ENCODE assay signal across 20 cellular contexts in genomic region chr1:101105877-101106276, GRCh38.
A peak's percentile ranks its signal among the peaks of the same experiment; 100 is the strongest.
DNase-seq lines count a peak whose midpoint lies in the region; ATAC-seq and TF ChIP-seq lines count a peak whose summit lies in the region.
"Had no signal": no experiment of that assay in that cellular context is flagged by ENCODE, and none has a peak within 500 bp of the region (broad histone marks: within the 10 kb centered on the region; RNA-seq: fewer than 3 reads in every experiment).

No MANE protein-coding gene starts in this region.

- no peak overlapping the region for H2BK20ac ChIP-seq in IMR-90 (ENCODE audit: low read depth, low read length)

- H2AK5ac ChIP-seq in IMR-90 (ENCODE audit: low read depth, low read length), result no peak overlapping the region

- no peak for TF ChIP-seq EP300 in ovary (IDR thresholded peaks at IDR 0.05)

- H4K5ac ChIP-seq in IMR-90 (ENCODE audit: low read depth, low read length), result no peak overlapping the region

- peak; percentile 7 for DNase-seq in IMR-90
- peak; percentile 19 for DNase-seq in cerebellum (ENCODE audit: low spot score)
- DNase-seq in left lobe of liver (ENCODE audit: low spot score), result no peak
- peak; percentile 19 for DNase-seq in stromal cell of bone marrow (ENCODE audit: low read depth)
- DNase-seq in ovary, result no peak
- DNase-seq: activated CD4-positive, alpha-beta T cell treated with anti-CD3 and anti-CD28 coated beads, Interleukin-2, amount 10 ng/mL, durations not matched to agents 24 days and 14 days; activated naive CD8-positive, alpha-beta T cell treated with anti-CD3 and anti-CD28 coated beads for 36 hours; activated T-cell treated with anti-CD3 and anti-CD28 coated beads for 4 hours; DMS153; effector memory CD4-positive, alpha-beta T cell; left lung; MG63; naive B cell; stimulated activated naive CD4-positive, alpha-beta T cell had no signal

- H2AK9ac ChIP-seq in IMR-90 (replicated peaks; ENCODE audit: low read depth, low read length, poor library complexity), result no peak overlapping the region

- H3K4ac ChIP-seq in IMR-90 (ENCODE audit: low read depth, low read length), result no peak overlapping the region

- no peak for TF ChIP-seq RAD21 in IMR-90 (IDR thresholded peaks at IDR 0.05; ENCODE audit: low read length)

- ATAC-seq in IMR-90 (ENCODE audit: low read depth), result peak; percentile 51
- ATAC-seq in left lobe of liver, result peak; percentile 94
- ATAC-seq in GM18868 (IDR thresholded peaks at IDR 0.05; ENCODE audit: unreplicated experiment), result no peak
- no peak for ATAC-seq in HG03442 (IDR thresholded peaks at IDR 0.05; ENCODE audit: unreplicated experiment)
- ATAC-seq in GM19452 (IDR thresholded peaks at IDR 0.05; ENCODE audit: unreplicated experiment), result no peak
- ATAC-seq: left lung had no signal

- no TSS peak for BruUV-seq in IMR-90 (replicated peaks; lab: Mats Ljungman, UMichigan)

- H3K36me3 ChIP-seq in IMR-90 (ENCODE audit: control insufficient read depth, insufficient read depth, low read length), result no peaks in the 10 kb centered on the region
- no peaks in the 10 kb centered on the region for H3K36me3 ChIP-seq in ovary
- H3K36me3 ChIP-seq: cardiac muscle cell, left lung, MG63, prostate gland had no signal

- H2AFZ ChIP-seq in IMR-90 (replicated peaks; ENCODE audit: low read length, poor library complexity), result no peak overlapping the region

- H3K4me1 ChIP-seq in IMR-90 (ENCODE audit: control insufficient read depth, insufficient read depth, low read length) (peaks cover 3% of the 10 kb centered on the region; the same call in 1 of the 2 replicates), ovary (ENCODE audit: insufficient read depth) (no peaks in the 10 kb centered on the region)
- H3K4me1 ChIP-seq: prostate gland had no signal

- no peak overlapping the region for H4K8ac ChIP-seq in IMR-90 (ENCODE audit: low read depth in 2 of 2, low read length in 2 of 2)

- intact Hi-C loops in IMR-90 (cut with micrococcal nuclease) (no loop called here), ovary (cut with DNase I) (no loop called here)

- H4K20me1 ChIP-seq in IMR-90 (ENCODE audit: insufficient read depth, low read length), result no peaks in the 10 kb centered on the region

- no peak overlapping the region for H3K9ac ChIP-seq in IMR-90 (ENCODE audit: low read depth, low read length)

- no peak overlapping the region for H2BK120ac ChIP-seq in IMR-90 (ENCODE audit: low read depth, low read length)

- H2BK15ac ChIP-seq in IMR-90 (ENCODE audit: low read depth, low read length), result no peak overlapping the region

- CTCF ChIA-PET in IMR-90 (lab: Yijun Ruan, JAX), result no interaction called here

- H3K27me3 ChIP-seq in IMR-90 (ENCODE audit: control insufficient read depth, insufficient read depth, low read length) (no peaks in the 10 kb centered on the region; the same call in 1 of the 2 replicates), ovary (no peaks in the 10 kb centered on the region)
- H3K27me3 ChIP-seq: cardiac muscle cell, left lung, MG63 had no signal

- TF ChIP-seq POLR2A in IMR-90 (IDR thresholded peaks at IDR 0.05; ENCODE audit: low read depth, low read length) (no peak), ovary (IDR thresholded peaks at IDR 0.05) (no peak)

- no peak overlapping the region for H2BK5ac ChIP-seq in IMR-90 (ENCODE audit: low read depth, low read length, poor library complexity, severe bottlenecking)

- H3K79me1 ChIP-seq in IMR-90 (ENCODE audit: low read depth in 1 of 2, low read length in 2 of 2), result no peaks in the 10 kb centered on the region

- in situ Hi-C loops in IMR-90 (cut with MboI; ENCODE audit: low sequenced_read_pairs), result no loop called here

- no peak overlapping the region for H3K18ac ChIP-seq in IMR-90 (ENCODE audit: low read depth, low read length)

- dilution Hi-C loops in IMR-90 (cut with HindIII; ENCODE audit: low sequenced_read_pairs, unreplicated experiment), result no loop called here

- H4K91ac ChIP-seq in IMR-90 (ENCODE audit: insufficient read depth, low read depth, low read length), result no peak overlapping the region

- no peaks in the 10 kb centered on the region for H3K9me1 ChIP-seq in IMR-90 (ENCODE audit: insufficient read depth, low read length)

- no peaks in the 10 kb centered on the region for H3K9me3 ChIP-seq in IMR-90 (ENCODE audit: control insufficient read depth, insufficient read depth, low read length)
- no peaks in the 10 kb centered on the region for H3K9me3 ChIP-seq in ovary
- H3K9me3 ChIP-seq: left lung, MG63, prostate gland had no signal

- H3K4me3 ChIP-seq in IMR-90 (ENCODE audit: insufficient read depth, low read depth, low read length) (no peak overlapping the region), ovary (no peak overlapping the region)
- H3K4me3 ChIP-seq: cardiac muscle cell, left lung, MG63, prostate gland had no signal

- no peak overlapping the region for H3K4me2 ChIP-seq in IMR-90 (ENCODE audit: low read depth, low read length)

- H3K14ac ChIP-seq in IMR-90 (replicated peaks; ENCODE audit: low read depth, low read length), result no peak overlapping the region

- H3K56ac ChIP-seq in IMR-90 (ENCODE audit: extremely low read depth, insufficient read depth, low read length), result no peak overlapping the region

- WGBS in IMR-90 (ENCODE audit: extremely low coverage in 2 of 2, insufficient read length in 1 of 2), 2 experiments, result no CpG with 5 or more reads among the region's 2 CpGs
- WGBS in ovary, 3 donors, result 58 to 71% (median 67%) methylated on average over 2 of the region's 2 CpGs

- TF ChIP-seq CTCF in IMR-90 (conservative IDR thresholded peaks at IDR 0.05; ENCODE audit: low read depth, low read length) (no peak), ovary (IDR thresholded peaks at IDR 0.05) (no peak)

- peak overlapping the region; percentile 79; the same call in 1 of the 2 replicates for H3K23ac ChIP-seq in IMR-90 (ENCODE audit: low read depth, low read length)

- H3K27ac ChIP-seq in IMR-90 (ENCODE audit: insufficient read depth, low read length) (no peak overlapping the region), ovary (no peak overlapping the region)
- H3K27ac ChIP-seq: C4-2B, cardiac muscle cell, left lung, prostate gland had no signal

- POLR2A ChIA-PET in IMR-90 (lab: Charles Lee; ENCODE audit: unreplicated experiment), result no interaction called here

TF ChIP-seq in IMR-90, 13 proteins besides CTCF, POLR2A, EP300 and RAD21:
- TF ChIP-seq BHLHE40 (IDR thresholded peaks at IDR 0.05; ENCODE audit: low read depth, low read length) (no peak), CHD1 (IDR thresholded peaks at IDR 0.05; ENCODE audit: low read depth, low read length) (no peak), SMC3 (IDR thresholded peaks at IDR 0.05; ENCODE audit: low read depth, low read length) (no peak), MAZ (IDR thresholded peaks at IDR 0.05; ENCODE audit: borderline replicate concordance, low read depth, low read length) (no peak), CEBPB (IDR thresholded peaks at IDR 0.05; ENCODE audit: low read depth, low read length) (no peak), RCOR1 (IDR thresholded peaks at IDR 0.05; ENCODE audit: insufficient replicate concordance, low read length) (no peak), RFX5 (IDR thresholded peaks at IDR 0.05; ENCODE audit: low read depth, low read length) (no peak), MXI1 (IDR thresholded peaks at IDR 0.05; ENCODE audit: borderline replicate concordance, low read depth, low read length) (no peak), MAFK (IDR thresholded peaks at IDR 0.05; ENCODE audit: low read depth, low read length) (no peak), ELK1 (IDR thresholded peaks at IDR 0.05; ENCODE audit: borderline replicate concordance, low read depth, low read length) (no peak)
- TF ChIP-seq, protein P1, sequence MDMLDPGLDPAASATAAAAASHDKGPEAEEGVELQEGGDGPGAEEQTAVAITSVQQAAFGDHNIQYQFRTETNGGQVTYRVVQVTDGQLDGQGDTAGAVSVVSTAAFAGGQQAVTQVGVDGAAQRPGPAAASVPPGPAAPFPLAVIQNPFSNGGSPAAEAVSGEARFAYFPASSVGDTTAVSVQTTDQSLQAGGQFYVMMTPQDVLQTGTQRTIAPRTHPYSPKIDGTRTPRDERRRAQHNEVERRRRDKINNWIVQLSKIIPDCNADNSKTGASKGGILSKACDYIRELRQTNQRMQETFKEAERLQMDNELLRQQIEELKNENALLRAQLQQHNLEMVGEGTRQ (IDR thresholded peaks at IDR 0.05; ENCODE audit: low read depth, low read length), result no peak

Comparison
In these comparisons a context has a peak if more than half of its experiments do, and no peak if none do; other contexts are left out.
1. ATAC-seq: peak in IMR-90 (single experiment) and left lobe of liver (single experiment); none in GM18868 (single experiment), HG03442 (single experiment) and GM19452 (single experiment).
2. DNase-seq: peak in IMR-90 (single experiment), cerebellum (single experiment) and stromal cell of bone marrow (single experiment); none in left lobe of liver (single experiment) and ovary (0 of 5).